ENCODE assay signal across 30 cellular contexts in the genomic region with DNA sequence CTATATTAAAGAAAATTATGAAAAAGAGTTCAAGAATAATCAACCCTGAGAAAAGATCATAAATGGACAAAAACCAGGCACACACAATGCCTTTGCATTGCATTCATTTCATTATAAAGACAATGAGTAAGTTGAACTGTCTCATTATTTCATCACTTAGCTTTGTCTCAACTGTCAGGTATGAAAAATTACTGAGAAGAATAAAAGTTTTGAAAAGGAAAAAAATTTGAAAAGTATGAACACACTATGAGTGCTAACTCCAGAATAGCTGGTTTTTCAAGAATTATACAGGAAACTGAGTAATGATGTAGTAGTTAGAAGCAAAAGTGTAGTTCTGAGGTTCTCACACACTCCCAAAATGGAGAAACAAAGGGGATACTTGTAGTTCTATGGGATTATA. TPM values are rescaled to one million over a fixed set of nuclear protein-coding genes. Genes with fewer than 3 reads are reported as not detected.
DNase-seq lines count a peak whose midpoint lies in the region; ATAC-seq and TF ChIP-seq lines count a peak whose summit lies in the region.
"Had no signal": no experiment of that assay in that cellular context is flagged by ENCODE, and none has a peak within 500 bp of the region (broad histone marks: within the 10 kb centered on the region; RNA-seq: fewer than 3 reads in every experiment).

No MANE protein-coding gene starts in this region.

- peaks cover 28% of the 10 kb centered on the region for H3K4me1 Mint-ChIP-seq in activated naive CD4-positive, alpha-beta T cell treated with anti-CD3 and anti-CD28 coated beads for 36 hours (ENCODE audit: low read depth)
- H3K4me1 Mint-ChIP-seq in type B pancreatic cell (ENCODE audit: unreplicated experiment), result peaks cover 29% of the 10 kb centered on the region

- CTCF ChIA-PET in activated naive CD4-positive, alpha-beta T cell treated with anti-CD3 and anti-CD28 coated beads for 36 hours (lab: Charles Lee), result interaction anchor here (0.6 to 3.4 kb wide), 5 partner anchors 8 to 85 kb away, joined by 3 to 16 read pairs (median 4); no protein-coding TSS in a partner anchor

- H3K4me3 Mint-ChIP-seq in activated naive CD4-positive, alpha-beta T cell treated with anti-CD3 and anti-CD28 coated beads for 36 hours, result no peak overlapping the region
- peak overlapping the region; percentile 64 for H3K4me3 Mint-ChIP-seq in type B pancreatic cell

- intact Hi-C loops in activated naive CD4-positive, alpha-beta T cell treated with anti-CD3 and anti-CD28 coated beads for 36 hours (cut with micrococcal nuclease), result loop anchor here (1.0 kb wide), 1 partner anchor 610 kb away; no protein-coding TSS in a partner anchor

- H3K27ac ChIP-seq in epithelial cell of prostate, result peak overlapping the region; percentile 96
- H3K27ac ChIP-seq: C4-2B, cardiac muscle cell, colonic mucosa, gastroesophageal sphincter, hepatocyte, parathyroid adenoma, right atrium auricular region, transverse colon, WERI-Rb-1 had no signal

- no peak for TF ChIP-seq CTCF in type B pancreatic cell (conservative IDR thresholded peaks at IDR 0.05)

- H3K27ac Mint-ChIP-seq in activated naive CD4-positive, alpha-beta T cell treated with anti-CD3 and anti-CD28 coated beads, Interleukin-2, amount 50 U/mL, for 72 hours, result peak overlapping the region in 1 of 2 donors; percentile 8
- H3K27ac Mint-ChIP-seq in activated naive CD4-positive, alpha-beta T cell treated with anti-CD3 and anti-CD28 coated beads for 36 hours, result no peak overlapping the region
- peak overlapping the region; percentile 97 for H3K27ac Mint-ChIP-seq in type B pancreatic cell

- no peak for TF ChIP-seq RAD21 in Ishikawa (IDR thresholded peaks at IDR 0.05; ENCODE audit: low read depth)

- DNase-seq in activated naive CD4-positive, alpha-beta T cell treated with anti-CD3 and anti-CD28 coated beads, Interleukin-2, amount 50 U/mL, for 72 hours (ENCODE audit: low spot score in 2 of 2), result no peak
- no peak for DNase-seq in activated naive CD4-positive, alpha-beta T cell treated with anti-CD3 and anti-CD28 coated beads for 36 hours
- DNase-seq in epithelial cell of prostate (ENCODE audit: low read depth, low spot score) (no peak), type B pancreatic cell (ENCODE audit: extremely low spot score, unreplicated experiment) (no peak)
- DNase-seq in activated CD4-positive, CD25-positive, alpha-beta regulatory T cell (lab: John Stamatoyannopoulos, UW), result no peak
- DNase-seq: activated CD4-positive, alpha-beta T cell treated with anti-CD3 and anti-CD28 coated beads, Interleukin-2, amount 50 U/mL, for 1 hour; activated naive CD4-positive, alpha-beta T cell treated with Interleukin-2 at 50 U/mL for 16 hours; amygdala; colonic mucosa; DND-41; effector CD8-positive, alpha-beta T cell; left colon; MV-4-11; NCI-H1436 treated with DMSO at 0.1 percent for 48 hours; NCI-H774; stimulated activated CD4-positive, alpha-beta T cell treated with anti-CD3 and anti-CD28 coated beads, Interleukin-2, amount 100 ng/mL, for 24 hours; SW 1271; T1000; transverse colon; WERI-Rb-1 had no signal

- no peaks in the 10 kb centered on the region for H3K9me3 Mint-ChIP-seq in activated naive CD4-positive, alpha-beta T cell treated with anti-CD3 and anti-CD28 coated beads, Interleukin-2, amount 50 U/mL, for 72 hours
- no peaks in the 10 kb centered on the region for H3K9me3 Mint-ChIP-seq in activated naive CD4-positive, alpha-beta T cell treated with anti-CD3 and anti-CD28 coated beads for 36 hours
- no peaks in the 10 kb centered on the region for H3K9me3 Mint-ChIP-seq in type B pancreatic cell

- H3K27me3 Mint-ChIP-seq in activated naive CD4-positive, alpha-beta T cell treated with anti-CD3 and anti-CD28 coated beads for 36 hours (ENCODE audit: low read depth), result no peaks in the 10 kb centered on the region
- H3K27me3 Mint-ChIP-seq in type B pancreatic cell, result no peaks in the 10 kb centered on the region

- TF ChIP-seq EP300 in Ishikawa (IDR thresholded peaks at IDR 0.05; ENCODE audit: borderline replicate concordance), result peak; percentile 33; the same call in 1 of the 2 replicates

- ATAC-seq in activated naive CD4-positive, alpha-beta T cell treated with anti-CD3 and anti-CD28 coated beads, Interleukin-2, amount 50 U/mL, for 72 hours, result peak; percentile 21 to 30
- no peak for ATAC-seq in HG02970 (IDR thresholded peaks at IDR 0.05; ENCODE audit: low FRiP score, unreplicated experiment)
- ATAC-seq: gastroesophageal sphincter, HepG2, left colon, Right ventricle myocardium inferior had no signal

- H3K36me3 Mint-ChIP-seq in activated naive CD4-positive, alpha-beta T cell treated with anti-CD3 and anti-CD28 coated beads, Interleukin-2, amount 50 U/mL, for 72 hours, result no peaks in the 10 kb centered on the region
- H3K36me3 Mint-ChIP-seq in activated naive CD4-positive, alpha-beta T cell treated with anti-CD3 and anti-CD28 coated beads for 36 hours (ENCODE audit: low read depth), result no peaks in the 10 kb centered on the region
- H3K36me3 Mint-ChIP-seq in type B pancreatic cell, result no peaks in the 10 kb centered on the region

TF ChIP-seq in Ishikawa, 13 proteins besides CTCF, POLR2A, EP300 and RAD21:
- TF ChIP-seq ZBTB7A (IDR thresholded peaks at IDR 0.05; ENCODE audit: low read depth) (no peak), EGR1 (IDR thresholded peaks at IDR 0.05) (no peak), CEBPB (IDR thresholded peaks at IDR 0.05) (peak; percentile 24; the same call in 1 of the 2 replicates), FOXM1 (IDR thresholded peaks at IDR 0.05; ENCODE audit: borderline replicate concordance, low read depth) (peak; percentile 66; the same call in 1 of the 2 replicates)

RNA-seq across cellular contexts. Expression of a gene that starts 16.3 kb away (rescaled TPM):
- 10 to 100 TPM; 13.9 to 63.1 TPM for total RNA-seq in activated naive CD4-positive, alpha-beta T cell treated with anti-CD3 and anti-CD28 coated beads, Interleukin-2, amount 50 U/mL, for 72 hours
- 10 to 100 TPM; 17.9 to 19.9 TPM for total RNA-seq in activated naive CD4-positive, alpha-beta T cell treated with anti-CD3 and anti-CD28 coated beads for 36 hours
- 923 and 5,513 TPM in 2 replicates for total RNA-seq in type B pancreatic cell (ENCODE audit: low replicate concordance)

Comparison
In these comparisons a context has a peak if more than half of its experiments do, and no peak if none do; other contexts are left out.
1. RNA of a gene that starts 16.3 kb away (total RNA-seq): 923 to 5,513 TPM in type B pancreatic cell; 13.9 to 63.1 TPM in activated naive CD4-positive, alpha-beta T cell treated with anti-CD3 and anti-CD28 coated beads, Interleukin-2, amount 50 U/mL, for 72 hours and 17.9 to 19.9 TPM in activated naive CD4-positive, alpha-beta T cell treated with anti-CD3 and anti-CD28 coated beads for 36 hours; every median in the first group is over 10 times any median in the second.